Comparison of ENCODE assay signal across 16 cellular contexts in the genomic region with DNA sequence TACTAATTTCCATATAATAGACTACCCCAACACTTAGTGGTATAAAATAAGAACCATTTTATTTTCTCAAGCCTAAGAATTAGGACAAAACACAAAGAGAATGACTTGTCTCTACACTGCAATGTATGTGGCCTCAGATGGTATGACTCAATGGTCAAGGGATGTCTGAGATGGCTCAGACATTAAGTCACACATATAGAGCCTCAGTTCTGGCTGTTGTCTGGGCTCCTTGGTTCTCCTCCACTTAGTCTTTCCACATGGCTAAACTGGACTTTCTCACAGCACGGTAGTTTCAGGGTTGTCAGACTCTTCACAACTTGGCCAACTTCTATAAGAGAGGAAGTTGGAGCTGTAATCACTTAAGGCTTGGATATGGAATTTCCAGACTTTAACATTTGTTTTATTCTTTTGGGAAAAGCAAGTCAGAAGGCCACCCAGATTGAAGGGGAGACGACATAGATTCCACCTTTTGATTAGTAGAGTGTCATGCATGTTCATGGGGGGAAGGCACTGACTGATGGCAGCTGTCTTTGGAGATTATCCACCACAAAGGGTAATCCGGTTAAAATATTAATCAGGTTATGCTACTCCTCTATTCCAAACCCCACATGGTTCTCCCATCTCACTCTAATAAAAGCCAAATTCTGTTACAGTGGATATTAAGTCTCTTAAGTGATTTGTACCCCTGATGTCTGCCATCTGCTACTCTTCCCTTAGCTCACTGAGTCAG. TPM values are rescaled to one million over a fixed set of nuclear protein-coding genes. Genes with fewer than 3 reads are reported as not detected.
DNase-seq lines count a peak whose midpoint lies in the region; ATAC-seq and TF ChIP-seq lines count a peak whose summit lies in the region.
"Had no signal": no experiment of that assay in that cellular context is flagged by ENCODE, and none has a peak within 500 bp of the region (broad histone marks: within the 10 kb centered on the region; RNA-seq: fewer than 3 reads in every experiment).

No MANE protein-coding gene starts in this region.

- WGBS in mammary epithelial cell (ENCODE audit: low coverage, missing lambda C conversion rate) = 74% methylated on average over 3 of the region's 3 CpGs
- 69 to 90% (median 83%) methylated on average over 3 of the region's 3 CpGs for WGBS in stomach, 5 donors

- peak overlapping the region; percentile 34 for H3K4me2 ChIP-seq in mammary epithelial cell (ENCODE audit: insufficient read depth, low read depth, low read length)
- H3K4me2 ChIP-seq: hepatocyte had no signal

- H3K9ac ChIP-seq in mammary epithelial cell (ENCODE audit: insufficient read depth, low read length) = no peak overlapping the region

- CTCF ChIA-PET in mammary epithelial cell (lab: Charles Lee; ENCODE audit: low non-redundant PET) = no interaction called here

- H3K4me3 ChIP-seq in mammary epithelial cell (replicated peaks in 1 of 3; ENCODE audit: insufficient read depth in 1 of 3, low read depth in 2 of 3, low read length in 3 of 3) (no peak overlapping the region), stomach (no peak overlapping the region)
- H3K4me3 ChIP-seq: colonic mucosa, hepatocyte, K562, skin epidermis had no signal

- H4K20me1 ChIP-seq in mammary epithelial cell (ENCODE audit: insufficient read depth, low read length) = no peaks in the 10 kb centered on the region

- BruUV-seq in mammary epithelial cell (replicated peaks; lab: Mats Ljungman, UMichigan) = no TSS peak

- H3K36me3 ChIP-seq in mammary epithelial cell (ENCODE audit: insufficient read depth, low read length) (no peaks in the 10 kb centered on the region), stomach (no peaks in the 10 kb centered on the region)
- H3K36me3 ChIP-seq: colonic mucosa had no signal

- no peak for TF ChIP-seq POLR2A in stomach (IDR thresholded peaks at IDR 0.05)

- H3K27ac ChIP-seq in mammary epithelial cell (ENCODE audit: insufficient read depth, low read depth, low read length) (peak overlapping the region; percentile 15), stomach (no peak overlapping the region)
- H3K27ac ChIP-seq: colonic mucosa, hepatocyte, RWPE1 had no signal

- H3K9me3 ChIP-seq in mammary epithelial cell (replicated peaks; ENCODE audit: insufficient read depth, low read length) = no peaks in the 10 kb centered on the region
- no peaks in the 10 kb centered on the region for H3K9me3 ChIP-seq in stomach
- H3K9me3 ChIP-seq: colonic mucosa had no signal

- no peak for TF ChIP-seq EP300 in stomach (IDR thresholded peaks at IDR 0.05)

- dilution Hi-C loops in mammary epithelial cell (cut with HindIII; ENCODE audit: low sequenced_read_pairs) = no loop called here

- H3K27me3 ChIP-seq in mammary epithelial cell (ENCODE audit: insufficient read depth, low read length) = no peaks in the 10 kb centered on the region
- no peaks in the 10 kb centered on the region for H3K27me3 ChIP-seq in stomach
- H3K27me3 ChIP-seq: colonic mucosa, hepatocyte had no signal

- H2AFZ ChIP-seq in mammary epithelial cell (ENCODE audit: low read depth, low read length) = no peak overlapping the region
- H2AFZ ChIP-seq: hepatocyte had no signal

- no peak for ATAC-seq in GM19324 (IDR thresholded peaks at IDR 0.05; ENCODE audit: low FRiP score, unreplicated experiment)
- ATAC-seq in HG03342 (IDR thresholded peaks at IDR 0.05; ENCODE audit: unreplicated experiment) = no peak
- ATAC-seq: K562 had no signal

- H3K4me1 ChIP-seq in mammary epithelial cell (ENCODE audit: insufficient read depth, low read length) (peaks cover 54% of the 10 kb centered on the region), stomach (peaks cover 0 to 10% (median 3%) of the 10 kb centered on the region in 4 donors)
- H3K4me1 ChIP-seq: colonic mucosa had no signal

- intact Hi-C loops in mammary epithelial cell (cut with micrococcal nuclease) (no loop called here), stomach (cut with DNase I; ENCODE audit: low total_unique reads) (no loop called here)

- TF ChIP-seq CTCF in mammary epithelial cell (conservative IDR thresholded peaks at IDR 0.05 in 1 of 2, IDR thresholded peaks at IDR 0.05 in 1 of 2; ENCODE audit: extremely low read depth in 1 of 2, insufficient read depth in 1 of 2, low read depth in 1 of 2, low read length in 2 of 2) (no peak), stomach (IDR thresholded peaks at IDR 0.05) (no peak), GM13976 (IDR thresholded peaks at IDR 0.05; ENCODE audit: borderline replicate concordance, control extremely low read depth, extremely low read depth, insufficient read depth, missing control alignments) (no peak)

- DNase-seq in EL (peak; percentile 91), HT1080 (ENCODE audit: low read depth) (peak; percentile 77), mammary epithelial cell (peak; percentile 81), non-pigmented ciliary epithelial cell (ENCODE audit: low read depth) (peak; percentile 95), stomach (no peak), GM13976 (ENCODE audit: low spot score) (no peak)
- DNase-seq: activated B cell treated with CpG ODN at 0.5 μM for 24 hours; CD4-positive, alpha-beta T cell; colonic mucosa; NCI-H226 had no signal

- in situ Hi-C loops in mammary epithelial cell (cut with MboI; ENCODE audit: low sequenced_read_pairs in 2 of 2) (no loop called here), GM13976 (cut with MboI; ENCODE audit: low sequenced_read_pairs, unreplicated experiment) (no loop called here)

- no peaks in the 10 kb centered on the region for H3K79me2 ChIP-seq in mammary epithelial cell (ENCODE audit: insufficient read depth, low read length)
- H3K79me2 ChIP-seq: hepatocyte had no signal

RNA-seq across cellular contexts. Expression of a gene that starts 9.4 kb away (rescaled TPM):
- 2.8 and 3.4 TPM in 2 replicates for total RNA-seq in HT1080 (2014; rRNA removed; shearing (Covaris generic))
- 4.6 and 6.4 TPM in 2 replicates for polyA plus RNA-seq in HT1080 (2015; cell fraction: cytosol; rRNA removed)
- 3.2 and 3.3 TPM in 2 replicates for polyA plus RNA-seq in HT1080 (2015; cell fraction: nucleus; rRNA removed)
- 1 to 10 TPM; 1.3 to 3.2 TPM for total RNA-seq in mammary epithelial cell
- 1.4 TPM for polyA plus RNA-seq in mammary epithelial cell
- polyA minus RNA-seq in mammary epithelial cell = not detected
- 10 to 100 TPM in 1 of 5 donors, 1 to 10 TPM in 4; 1.2 to 15.6 (median 1.7) TPM for total RNA-seq in stomach
- polyA plus RNA-seq in stomach = 1 to 10 TPM; 2.4 to 9.8 (median 4.4) TPM

Comparison
In these comparisons a context has a peak if more than half of its experiments do, and no peak if none do; other contexts are left out.
1. DNase-seq: peak in EL (single experiment), HT1080 (single experiment), mammary epithelial cell (single experiment) and non-pigmented ciliary epithelial cell (single experiment); none in stomach (single experiment) and GM13976 (single experiment).